Comparison of ENCODE assay signal across 7 cellular contexts in genomic region chr19:3608079-3608641, GRCh38. TPM values are rescaled to one million over a fixed set of nuclear protein-coding genes. Genes with fewer than 3 reads are reported as not detected.
DNase-seq lines count a peak whose midpoint lies in the region; ATAC-seq, FAIRE-seq and TF ChIP-seq lines count a peak whose summit lies in the region.
"Had no signal": no experiment of that assay in that cellular context is flagged by ENCODE, and none has a peak within 500 bp of the region (broad histone marks: within the 10 kb centered on the region; RNA-seq: fewer than 3 reads in every experiment).

No MANE protein-coding gene starts in this region.

- H3K9me3 Mint-ChIP-seq in stimulated activated effector memory CD8-positive, alpha-beta T cell treated with anti-CD3 and anti-CD28 coated beads, Interleukin-12 subunit alpha, Interleukin-12 subunit beta, amount 100 ng/mL, for 72 hours: no peaks in the 10 kb centered on the region

- POLR2A ChIA-PET in HEK293T (lab: Yijun Ruan, JAX): interaction anchor here (1.4 kb wide), 2 partner anchors 15 to 16 kb away, joined by 3 to 7 read pairs; no protein-coding TSS in a partner anchor

- CTCF ChIA-PET in HEK293T (lab: Yijun Ruan, JAX): interaction anchor here (0.9 to 1.6 kb wide), 4 partner anchors 11 to 33 kb away, joined by 4 to 8 read pairs (median 4); no protein-coding TSS in a partner anchor

- H3K27ac Mint-ChIP-seq in stimulated activated effector memory CD8-positive, alpha-beta T cell treated with anti-CD3 and anti-CD28 coated beads, Interleukin-12 subunit alpha, Interleukin-12 subunit beta, amount 100 ng/mL, for 72 hours: peak overlapping the region; percentile 7

- no peak for TF ChIP-seq CTCF in choroid plexus epithelial cell (conservative IDR thresholded peaks at IDR 0.05; ENCODE audit: low read depth, low read length)

- H3K4me1 Mint-ChIP-seq in stimulated activated effector memory CD8-positive, alpha-beta T cell treated with anti-CD3 and anti-CD28 coated beads, Interleukin-12 subunit alpha, Interleukin-12 subunit beta, amount 100 ng/mL, for 72 hours: peaks cover 10% of the 10 kb centered on the region

- no peak for ATAC-seq in stimulated activated effector memory CD8-positive, alpha-beta T cell treated with anti-CD3 and anti-CD28 coated beads, Interleukin-12 subunit alpha, Interleukin-12 subunit beta, amount 100 ng/mL, for 72 hours

- peaks cover 11% of the 10 kb centered on the region for H3K36me3 Mint-ChIP-seq in stimulated activated effector memory CD8-positive, alpha-beta T cell treated with anti-CD3 and anti-CD28 coated beads, Interleukin-12 subunit alpha, Interleukin-12 subunit beta, amount 100 ng/mL, for 72 hours

- no peak overlapping the region for H3K4me3 Mint-ChIP-seq in stimulated activated effector memory CD8-positive, alpha-beta T cell treated with anti-CD3 and anti-CD28 coated beads, Interleukin-12 subunit alpha, Interleukin-12 subunit beta, amount 100 ng/mL, for 72 hours

- no peak for FAIRE-seq in frontal cortex (lab: Jason Lieb, UNC)

- H3K4me3 ChIP-seq in choroid plexus epithelial cell (ENCODE audit: low read depth, low read length): peak overlapping the region; percentile 11

- DNase-seq in NAMALWA (ENCODE audit: low spot score): peak; percentile 23
- DNase-seq in choroid plexus epithelial cell (ENCODE audit: low read depth): no peak
- no peak for DNase-seq in stimulated activated effector memory CD8-positive, alpha-beta T cell treated with anti-CD3 and anti-CD28 coated beads, Interleukin-12 subunit alpha, Interleukin-12 subunit beta, amount 100 ng/mL, for 72 hours (ENCODE audit: low spot score in 2 of 2)
- no peak for DNase-seq in frontal cortex (ENCODE audit: low spot score in 2 of 2)
- no peak for DNase-seq in A172 (ENCODE audit: low spot score)
- no peak for DNase-seq in HEK293T (ENCODE audit: extremely low spot score)
- DNase-seq: activated T-cell treated with anti-CD3 and anti-CD28 coated beads, Interleukin-2, amount 50 U/mL, for 48 hours had no signal

TF ChIP-seq in HEK293T, 16 proteins besides CTCF, POLR2A, EP300 and RAD21:
- TF ChIP-seq ELF4 (IDR thresholded peaks at IDR 0.05): no peak
- no peak for TF ChIP-seq FOXM1 (IDR thresholded peaks at IDR 0.05; ENCODE audit: borderline replicate concordance)
- no peak for TF ChIP-seq CTBP1 (IDR thresholded peaks at IDR 0.05; ENCODE audit: borderline replicate concordance)
- no peak for TF ChIP-seq BHLHE40 (IDR thresholded peaks at IDR 0.05; ENCODE audit: borderline replicate concordance)
- TF ChIP-seq L3MBTL2 (conservative IDR thresholded peaks at IDR 0.05): no peak
- TF ChIP-seq NFRKB (IDR thresholded peaks at IDR 0.05): no peak
- TF ChIP-seq FOXA1 (IDR thresholded peaks at IDR 0.05): no peak
- TF ChIP-seq SUZ12 (IDR thresholded peaks at IDR 0.05): no peak
- TF ChIP-seq TARDBP (IDR thresholded peaks at IDR 0.05): no peak
- TF ChIP-seq PKNOX1 (IDR thresholded peaks at IDR 0.05): no peak
- TF ChIP-seq HDGF (IDR thresholded peaks at IDR 0.05; ENCODE audit: borderline replicate concordance): no peak
- TF ChIP-seq LEF1 (IDR thresholded peaks at IDR 0.05; ENCODE audit: borderline replicate concordance): no peak
- TF ChIP-seq FOXK2 (IDR thresholded peaks at IDR 0.05): no peak
- TF ChIP-seq ARNT (IDR thresholded peaks at IDR 0.05): no peak
- TF ChIP-seq SP1 (IDR thresholded peaks at IDR 0.05): no peak

RNA-seq across cellular contexts. Expression of gene TBXA2R, which starts 1.5 kb away (rescaled TPM):
- total RNA-seq in frontal cortex: 0.41 TPM
- total RNA-seq in A172 (2014; rRNA removed; shearing (Covaris generic)): 3.4 and 7.4 TPM in 2 replicates

RNA-seq across cellular contexts. Expression of gene CACTIN, which starts 18.4 kb away (rescaled TPM):
- total RNA-seq in frontal cortex: 21.6 TPM
- 23.0 and 34.6 TPM in 2 replicates for total RNA-seq in A172 (2014; rRNA removed; shearing (Covaris generic))

RNA-seq across cellular contexts. Expression of gene GIPC3, which starts 22.9 kb away (rescaled TPM):
- under 0.01 TPM for total RNA-seq in frontal cortex
- total RNA-seq in A172 (2014; rRNA removed; shearing (Covaris generic)): 0.07 TPM in 1 of 2 replicates, not detected in the other

RNA-seq across cellular contexts. Expression of gene HMG20B, which starts 35.4 kb away (rescaled TPM):
- 13.9 TPM for total RNA-seq in frontal cortex
- 224 and 260 TPM in 2 replicates for total RNA-seq in A172 (2014; rRNA removed; shearing (Covaris generic))

RNA-seq across cellular contexts. Expression of gene MFSD12, which starts 50.8 kb away (rescaled TPM):
- 35.9 TPM for total RNA-seq in frontal cortex
- total RNA-seq in A172 (2014; rRNA removed; shearing (Covaris generic)): 152 and 169 TPM in 2 replicates
